ENCODE assay signal across 18 cellular contexts in the genomic region with DNA sequence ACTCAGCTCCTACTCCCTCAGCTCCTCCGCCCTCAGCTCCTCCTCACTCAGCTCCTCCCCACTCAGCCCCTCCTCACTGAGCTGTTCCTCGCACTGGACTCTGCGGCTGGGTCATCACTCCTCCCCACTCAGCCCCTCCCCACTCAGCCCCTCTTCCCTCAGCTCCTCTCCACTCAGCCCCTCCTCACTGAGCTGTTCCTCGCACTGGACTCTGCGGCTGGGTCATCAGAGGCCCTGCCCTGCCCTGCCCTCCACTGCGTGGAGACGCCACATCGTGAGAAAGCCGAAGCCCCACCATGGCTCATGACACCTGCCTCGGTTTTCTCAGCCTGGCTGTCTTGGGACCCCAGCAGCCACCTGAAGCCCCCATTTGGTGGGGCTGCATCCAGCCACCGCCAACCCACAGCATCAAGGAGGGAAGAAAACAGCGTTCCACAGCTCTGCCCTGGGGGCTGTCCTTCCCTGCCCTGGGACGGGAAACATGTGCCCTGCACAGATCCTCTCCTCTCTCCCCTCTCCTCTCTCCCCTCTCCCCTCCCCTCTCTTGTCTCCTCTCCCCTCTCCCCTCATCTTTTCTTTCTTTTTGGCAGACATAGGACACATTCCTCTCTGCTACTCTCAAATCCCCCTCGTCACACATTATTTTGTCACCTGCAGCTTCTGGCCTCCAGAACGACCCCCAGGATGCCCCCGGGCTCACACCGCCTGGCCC. TPM values are rescaled to one million over a fixed set of nuclear protein-coding genes. Genes with fewer than 3 reads are reported as not detected.
DNase-seq lines count a peak whose midpoint lies in the region; ATAC-seq and TF ChIP-seq lines count a peak whose summit lies in the region.
"Had no signal": no experiment of that assay in that cellular context is flagged by ENCODE, and none has a peak within 500 bp of the region (broad histone marks: within the 10 kb centered on the region; RNA-seq: fewer than 3 reads in every experiment).

No MANE protein-coding gene starts in this region.

- H4K20me1 ChIP-seq in PC-3 (ENCODE audit: low read length) = no peaks in the 10 kb centered on the region

- H3K9ac ChIP-seq in PC-3 (ENCODE audit: low read length) = no peak overlapping the region
- H3K9ac ChIP-seq in skeletal muscle satellite cell (ENCODE audit: low read depth, low read length) = peak overlapping the region; percentile 34

- peaks cover 20% of the 10 kb centered on the region; the same call in 1 of the 2 replicates for H3K4me1 ChIP-seq in PC-3 (ENCODE audit: insufficient read depth, low read length)
- peaks cover 16% of the 10 kb centered on the region for H3K4me1 ChIP-seq in skeletal muscle satellite cell (ENCODE audit: control insufficient read depth, insufficient read depth, low read length)

- peak; percentile 2 for ATAC-seq in activated naive CD8-positive, alpha-beta T cell treated with anti-CD3 and anti-CD28 coated beads, Interleukin-2, amount 10 ng/mL, durations not matched to agents 7 days and 5 days (ENCODE audit: low read depth)
- ATAC-seq in PC-3 (no peak; the same call in 1 of the 2 replicates), GM21528 (IDR thresholded peaks at IDR 0.05; ENCODE audit: low FRiP score, unreplicated experiment) (no peak), HG02678 (IDR thresholded peaks at IDR 0.05; ENCODE audit: unreplicated experiment) (no peak)
- ATAC-seq in effector memory CD8-positive, alpha-beta T cell (replicated peaks) = no peak
- ATAC-seq: esophagus mucosa had no signal

- intact Hi-C loops in PC-3 (cut with micrococcal nuclease) = no loop called here

- DNase-seq in activated naive CD8-positive, alpha-beta T cell treated with anti-CD3 and anti-CD28 coated beads, Interleukin-2, amount 10 ng/mL, durations not matched to agents 7 days and 5 days = no peak
- DNase-seq in activated naive CD8-positive, alpha-beta T cell treated with anti-CD3 and anti-CD28 coated beads for 36 hours = no peak
- DNase-seq in PC-3 (no peak), KBM-7 (no peak)
- DNase-seq in effector memory CD8-positive, alpha-beta T cell = no peak
- DNase-seq: activated CD8-positive, alpha-beta memory T cell treated with anti-CD3 and anti-CD28 coated beads, Interleukin-2, amount 50 U/mL, for 48 hours; activated gamma-delta T cell treated with Interleukin-2 at 50 U/mL for 16 hours; NCI-H2029; NCI-H510A treated with DMSO at 0.1 percent for 48 hours; nephron progenitor cell; stomach had no signal

- H3K9me3 ChIP-seq in PC-3 (ENCODE audit: low read length) (0 out of 2 replicates have a peak, but pooled peaks cover 4% of the 10 kb centered on the region), skeletal muscle satellite cell (replicated peaks; ENCODE audit: low read length) (no peaks in the 10 kb centered on the region)
- H3K9me3 ChIP-seq: stomach, vagina had no signal

- no peak overlapping the region for H2AFZ ChIP-seq in PC-3 (ENCODE audit: low read length)

- no peaks in the 10 kb centered on the region for H3K9me2 ChIP-seq in PC-3 (replicated peaks; ENCODE audit: low read length)

- peaks cover 7% of the 10 kb centered on the region for H3K9me3 Mint-ChIP-seq in activated naive CD8-positive, alpha-beta T cell treated with anti-CD3 and anti-CD28 coated beads, Interleukin-2, amount 10 ng/mL, durations not matched to agents 7 days and 5 days
- H3K9me3 Mint-ChIP-seq in activated naive CD8-positive, alpha-beta T cell treated with anti-CD3 and anti-CD28 coated beads for 36 hours = no peaks in the 10 kb centered on the region
- H3K9me3 Mint-ChIP-seq in effector memory CD8-positive, alpha-beta T cell = peaks cover 2 to 8% of the 10 kb centered on the region in 2 donors
- H3K9me3 Mint-ChIP-seq: CD4-positive, alpha-beta memory T cell had no signal

- no peaks in the 10 kb centered on the region for H3K27me3 Mint-ChIP-seq in activated naive CD8-positive, alpha-beta T cell treated with anti-CD3 and anti-CD28 coated beads, Interleukin-2, amount 10 ng/mL, durations not matched to agents 7 days and 5 days
- no peaks in the 10 kb centered on the region for H3K27me3 Mint-ChIP-seq in activated naive CD8-positive, alpha-beta T cell treated with anti-CD3 and anti-CD28 coated beads for 36 hours
- no peaks in the 10 kb centered on the region for H3K27me3 Mint-ChIP-seq in effector memory CD8-positive, alpha-beta T cell
- H3K27me3 Mint-ChIP-seq: CD4-positive, alpha-beta memory T cell had no signal

- in situ Hi-C loops in KBM-7 (cut with MboI; ENCODE audit: low pct_unique_long_range_greater_than_20kb, low sequenced_read_pairs) = no loop called here

- H3F3A ChIP-seq in PC-3 (ENCODE audit: low read length, unreplicated experiment) = peaks cover 2% of the 10 kb centered on the region

- H3K4me3 ChIP-seq in PC-3 (ENCODE audit: low read length) (peak overlapping the region; percentile 44; the same call in 1 of the 2 replicates), skeletal muscle satellite cell (ENCODE audit: low read length) (peak overlapping the region; percentile 48)

- H3K4me2 ChIP-seq in PC-3 (ENCODE audit: low read length) (peak overlapping the region; percentile 77), skeletal muscle satellite cell (ENCODE audit: low read length) (peak overlapping the region; percentile 77)

- H3K27ac Mint-ChIP-seq in activated naive CD8-positive, alpha-beta T cell treated with anti-CD3 and anti-CD28 coated beads, Interleukin-2, amount 10 ng/mL, durations not matched to agents 7 days and 5 days = no peak overlapping the region
- no peak overlapping the region for H3K27ac Mint-ChIP-seq in activated naive CD8-positive, alpha-beta T cell treated with anti-CD3 and anti-CD28 coated beads for 36 hours
- no peak overlapping the region for H3K27ac Mint-ChIP-seq in effector memory CD8-positive, alpha-beta T cell
- H3K27ac Mint-ChIP-seq: dendritic cell treated with granulocyte-macrophage colony-stimulating factor and Interleukin-4, amounts not matched to agents 40 ng/mL and 50 ng/mL, for 4 days; nephron progenitor cell had no signal

- H3K27me3 ChIP-seq in PC-3 (ENCODE audit: low read length) = no peaks in the 10 kb centered on the region
- H3K27me3 ChIP-seq in skeletal muscle satellite cell (ENCODE audit: control insufficient read depth, insufficient read depth, low read length) = no peaks in the 10 kb centered on the region

- H3K4me1 Mint-ChIP-seq in activated naive CD8-positive, alpha-beta T cell treated with anti-CD3 and anti-CD28 coated beads, Interleukin-2, amount 10 ng/mL, durations not matched to agents 7 days and 5 days = peaks cover 11% of the 10 kb centered on the region
- peaks cover 6% of the 10 kb centered on the region for H3K4me1 Mint-ChIP-seq in activated naive CD8-positive, alpha-beta T cell treated with anti-CD3 and anti-CD28 coated beads for 36 hours
- peaks cover 5 to 6% of the 10 kb centered on the region in 2 donors for H3K4me1 Mint-ChIP-seq in effector memory CD8-positive, alpha-beta T cell (ENCODE audit: low read depth in 2 of 2)
- H3K4me1 Mint-ChIP-seq: nephron progenitor cell had no signal

- TF ChIP-seq CTCF in PC-3 (conservative IDR thresholded peaks at IDR 0.05; ENCODE audit: low read depth, low read length) = no peak

- no peak overlapping the region for H3K27ac ChIP-seq in PC-3 (ENCODE audit: low read length)
- H3K27ac ChIP-seq: vagina had no signal

- peaks cover 13% of the 10 kb centered on the region for H3K36me3 ChIP-seq in PC-3 (ENCODE audit: low read depth, low read length)
- H3K36me3 ChIP-seq in skeletal muscle satellite cell (ENCODE audit: insufficient read depth, low read length) = peaks cover 1% of the 10 kb centered on the region
- H3K36me3 ChIP-seq: vagina had no signal

- H3K4me3 Mint-ChIP-seq in activated naive CD8-positive, alpha-beta T cell treated with anti-CD3 and anti-CD28 coated beads, Interleukin-2, amount 10 ng/mL, durations not matched to agents 7 days and 5 days = no peak overlapping the region
- H3K4me3 Mint-ChIP-seq in activated naive CD8-positive, alpha-beta T cell treated with anti-CD3 and anti-CD28 coated beads for 36 hours = no peak overlapping the region
- H3K4me3 Mint-ChIP-seq in effector memory CD8-positive, alpha-beta T cell = peak overlapping the region; percentile 43 to 61
- H3K4me3 Mint-ChIP-seq: nephron progenitor cell had no signal

- no peaks in the 10 kb centered on the region for H3K79me2 ChIP-seq in PC-3 (ENCODE audit: low read length)

- CTCF ChIA-PET in PC-3 (lab: Charles Lee) = interaction anchor here (0.7 to 1.5 kb wide), 4 partner anchors 8 to 58 kb away, joined by 3 to 8 read pairs (median 4); no protein-coding TSS in a partner anchor

- POLR2A ChIA-PET in activated naive CD8-positive, alpha-beta T cell treated with anti-CD3 and anti-CD28 coated beads, Interleukin-2, amount 10 ng/mL, durations not matched to agents 7 days and 5 days (lab: Charles Lee) = interaction anchor here (0.8 to 1.9 kb wide), 5 partner anchors 9 to 24 kb away, joined by 3 to 9 read pairs (median 3); no protein-coding TSS in a partner anchor
- POLR2A ChIA-PET in PC-3 (lab: Charles Lee; ENCODE audit: unreplicated experiment) = no interaction called here

- no peaks in the 10 kb centered on the region for H3K36me3 Mint-ChIP-seq in activated naive CD8-positive, alpha-beta T cell treated with anti-CD3 and anti-CD28 coated beads, Interleukin-2, amount 10 ng/mL, durations not matched to agents 7 days and 5 days
- H3K36me3 Mint-ChIP-seq in activated naive CD8-positive, alpha-beta T cell treated with anti-CD3 and anti-CD28 coated beads for 36 hours = no peaks in the 10 kb centered on the region
- H3K36me3 Mint-ChIP-seq in effector memory CD8-positive, alpha-beta T cell (ENCODE audit: insufficient read depth) = peaks cover 3% of the 10 kb centered on the region
- H3K36me3 Mint-ChIP-seq: CD4-positive, alpha-beta memory T cell had no signal

- BruUV-seq in PC-3 (replicated peaks; lab: Mats Ljungman, UMichigan) = no TSS peak

RNA-seq across cellular contexts. Expression of gene NOC4L, which starts 17.7 kb away (rescaled TPM):
- total RNA-seq in activated naive CD8-positive, alpha-beta T cell treated with anti-CD3 and anti-CD28 coated beads, Interleukin-2, amount 10 ng/mL, durations not matched to agents 7 days and 5 days = 10 to 100 TPM; 29.3 to 29.4 TPM
- total RNA-seq in activated naive CD8-positive, alpha-beta T cell treated with anti-CD3 and anti-CD28 coated beads for 36 hours = 10 to 100 TPM; 54.2 to 59.2 TPM
- 44.4 and 48.3 TPM in 2 replicates for total RNA-seq in PC-3 (2014; rRNA removed)
- 21.0 and 31.0 TPM in 2 replicates for total RNA-seq in skeletal muscle satellite cell (2012; rRNA removed)

RNA-seq across cellular contexts. Expression of gene DDX51, which starts 17.8 kb away (rescaled TPM):
- 10 to 100 TPM; 31.9 to 33.5 TPM for total RNA-seq in activated naive CD8-positive, alpha-beta T cell treated with anti-CD3 and anti-CD28 coated beads, Interleukin-2, amount 10 ng/mL, durations not matched to agents 7 days and 5 days
- total RNA-seq in activated naive CD8-positive, alpha-beta T cell treated with anti-CD3 and anti-CD28 coated beads for 36 hours = 10 to 100 TPM; 32.4 to 34.8 TPM
- total RNA-seq in PC-3 (2014; rRNA removed) = 26.7 and 37.9 TPM in 2 replicates
- 9.2 and 10.4 TPM in 2 replicates for total RNA-seq in skeletal muscle satellite cell (2012; rRNA removed)

Comparison
In these comparisons a context has a peak if more than half of its experiments do, and no peak if none do; other contexts are left out.
1. H3K4me3 Mint-ChIP-seq: peak in effector memory CD8-positive, alpha-beta T cell (2 of 2); none in activated naive CD8-positive, alpha-beta T cell treated with anti-CD3 and anti-CD28 coated beads, Interleukin-2, amount 10 ng/mL, durations not matched to agents 7 days and 5 days (single experiment) and activated naive CD8-positive, alpha-beta T cell treated with anti-CD3 and anti-CD28 coated beads for 36 hours (single experiment).